In the genomic region with DNA sequence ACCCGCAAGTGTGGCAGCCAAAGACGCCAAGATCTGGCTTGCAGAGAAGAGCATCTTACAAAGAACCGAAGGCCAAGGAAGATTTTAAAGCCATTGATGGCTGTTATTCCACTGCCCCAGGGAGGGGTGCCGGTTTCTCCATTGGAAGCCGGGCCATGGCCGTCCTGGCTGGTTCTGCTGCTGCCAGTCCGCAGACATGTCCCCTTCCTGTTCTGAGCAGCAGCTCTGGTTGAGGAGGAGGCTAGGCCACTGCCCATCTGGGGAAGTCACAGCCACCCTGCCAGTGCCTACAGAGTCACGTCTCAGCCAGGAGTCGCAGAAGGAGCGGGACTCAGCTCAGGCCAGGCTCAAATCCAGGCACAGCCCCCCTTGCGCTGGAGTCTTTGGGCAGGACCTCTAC, we compare ENCODE assay signal across 2 cellular contexts.
A peak's percentile ranks its signal among the peaks of the same experiment; 100 is the strongest.
TF ChIP-seq lines count a peak whose summit lies in the region.

No MANE protein-coding gene starts in this region.

TF ChIP-seq in HCT116, 20 proteins besides CTCF, POLR2A, EP300 and RAD21:
- TF ChIP-seq SRF (IDR thresholded peaks at IDR 0.05; ENCODE audit: low read depth) (no peak), CEBPB (IDR thresholded peaks at IDR 0.05; ENCODE audit: low read depth) (no peak), TCF7L2 (IDR thresholded peaks at IDR 0.05; ENCODE audit: borderline replicate concordance, extremely low read depth, insufficient read depth, insufficient read length) (no peak), EGR1 (IDR thresholded peaks at IDR 0.05; ENCODE audit: low read depth) (no peak), CBX3 (IDR thresholded peaks at IDR 0.05; ENCODE audit: low read depth) (no peak), JUND (IDR thresholded peaks at IDR 0.05) (no peak), FOSL1 (IDR thresholded peaks at IDR 0.05; ENCODE audit: low read depth) (no peak), ELF1 (IDR thresholded peaks at IDR 0.05; ENCODE audit: borderline replicate concordance, low read depth) (no peak), ZNF274 (IDR thresholded peaks at IDR 0.05; ENCODE audit: low read depth, low read length) (no peak), YY1 (IDR thresholded peaks at IDR 0.05; ENCODE audit: extremely low read depth, insufficient replicate concordance, low read depth, low read length) (no peak), SP1 (IDR thresholded peaks at IDR 0.05; ENCODE audit: low read depth) (no peak), EZH2phosphoT487 (IDR thresholded peaks at IDR 0.05; ENCODE audit: borderline replicate concordance) (no peak), SIN3A (IDR thresholded peaks at IDR 0.05; ENCODE audit: low read depth) (no peak), ZFX (IDR thresholded peaks at IDR 0.05) (no peak), EZH2 (IDR thresholded peaks at IDR 0.05) (no peak), POLR2AphosphoS5 (IDR thresholded peaks at IDR 0.05; ENCODE audit: low read depth, low read length) (no peak; the same call in 1 of the 2 replicates)
- TF ChIP-seq, protein P1, sequence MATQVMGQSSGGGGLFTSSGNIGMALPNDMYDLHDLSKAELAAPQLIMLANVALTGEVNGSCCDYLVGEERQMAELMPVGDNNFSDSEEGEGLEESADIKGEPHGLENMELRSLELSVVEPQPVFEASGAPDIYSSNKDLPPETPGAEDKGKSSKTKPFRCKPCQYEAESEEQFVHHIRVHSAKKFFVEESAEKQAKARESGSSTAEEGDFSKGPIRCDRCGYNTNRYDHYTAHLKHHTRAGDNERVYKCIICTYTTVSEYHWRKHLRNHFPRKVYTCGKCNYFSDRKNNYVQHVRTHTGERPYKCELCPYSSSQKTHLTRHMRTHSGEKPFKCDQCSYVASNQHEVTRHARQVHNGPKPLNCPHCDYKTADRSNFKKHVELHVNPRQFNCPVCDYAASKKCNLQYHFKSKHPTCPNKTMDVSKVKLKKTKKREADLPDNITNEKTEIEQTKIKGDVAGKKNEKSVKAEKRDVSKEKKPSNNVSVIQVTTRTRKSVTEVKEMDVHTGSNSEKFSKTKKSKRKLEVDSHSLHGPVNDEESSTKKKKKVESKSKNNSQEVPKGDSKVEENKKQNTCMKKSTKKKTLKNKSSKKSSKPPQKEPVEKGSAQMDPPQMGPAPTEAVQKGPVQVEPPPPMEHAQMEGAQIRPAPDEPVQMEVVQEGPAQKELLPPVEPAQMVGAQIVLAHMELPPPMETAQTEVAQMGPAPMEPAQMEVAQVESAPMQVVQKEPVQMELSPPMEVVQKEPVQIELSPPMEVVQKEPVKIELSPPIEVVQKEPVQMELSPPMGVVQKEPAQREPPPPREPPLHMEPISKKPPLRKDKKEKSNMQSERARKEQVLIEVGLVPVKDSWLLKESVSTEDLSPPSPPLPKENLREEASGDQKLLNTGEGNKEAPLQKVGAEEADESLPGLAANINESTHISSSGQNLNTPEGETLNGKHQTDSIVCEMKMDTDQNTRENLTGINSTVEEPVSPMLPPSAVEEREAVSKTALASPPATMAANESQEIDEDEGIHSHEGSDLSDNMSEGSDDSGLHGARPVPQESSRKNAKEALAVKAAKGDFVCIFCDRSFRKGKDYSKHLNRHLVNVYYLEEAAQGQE (IDR thresholded peaks at IDR 0.05; ENCODE audit: low read depth): no peak
- TF ChIP-seq, protein P2, sequence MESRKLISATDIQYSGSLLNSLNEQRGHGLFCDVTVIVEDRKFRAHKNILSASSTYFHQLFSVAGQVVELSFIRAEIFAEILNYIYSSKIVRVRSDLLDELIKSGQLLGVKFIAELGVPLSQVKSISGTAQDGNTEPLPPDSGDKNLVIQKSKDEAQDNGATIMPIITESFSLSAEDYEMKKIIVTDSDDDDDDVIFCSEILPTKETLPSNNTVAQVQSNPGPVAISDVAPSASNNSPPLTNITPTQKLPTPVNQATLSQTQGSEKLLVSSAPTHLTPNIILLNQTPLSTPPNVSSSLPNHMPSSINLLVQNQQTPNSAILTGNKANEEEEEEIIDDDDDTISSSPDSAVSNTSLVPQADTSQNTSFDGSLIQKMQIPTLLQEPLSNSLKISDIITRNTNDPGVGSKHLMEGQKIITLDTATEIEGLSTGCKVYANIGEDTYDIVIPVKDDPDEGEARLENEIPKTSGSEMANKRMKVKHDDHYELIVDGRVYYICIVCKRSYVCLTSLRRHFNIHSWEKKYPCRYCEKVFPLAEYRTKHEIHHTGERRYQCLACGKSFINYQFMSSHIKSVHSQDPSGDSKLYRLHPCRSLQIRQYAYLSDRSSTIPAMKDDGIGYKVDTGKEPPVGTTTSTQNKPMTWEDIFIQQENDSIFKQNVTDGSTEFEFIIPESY (IDR thresholded peaks at IDR 0.05; ENCODE audit: extremely low read depth, insufficient replicate concordance, low read length): no peak
- TF ChIP-seq, protein P3, sequence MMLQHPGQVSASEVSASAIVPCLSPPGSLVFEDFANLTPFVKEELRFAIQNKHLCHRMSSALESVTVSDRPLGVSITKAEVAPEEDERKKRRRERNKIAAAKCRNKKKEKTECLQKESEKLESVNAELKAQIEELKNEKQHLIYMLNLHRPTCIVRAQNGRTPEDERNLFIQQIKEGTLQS (IDR thresholded peaks at IDR 0.05): no peak
TF ChIP-seq in HCT116: peak in this region for 0.

TF ChIP-seq in HepG2, 621 proteins besides CTCF, POLR2A, EP300 and RAD21:
- TF ChIP-seq FOXA3 (CRISPR knock-in tag; IDR thresholded peaks at IDR 0.05) (no peak), POLR2AphosphoS5 (IDR thresholded peaks at IDR 0.05; ENCODE audit: low read depth, low read length) (no peak), ZNF20 (CRISPR knock-in tag; IDR thresholded peaks at IDR 0.05) (no peak), ZNF629 (CRISPR knock-in tag; conservative IDR thresholded peaks at IDR 0.05) (no peak), ZNF724P (CRISPR knock-in tag; IDR thresholded peaks at IDR 0.05; ENCODE audit: borderline replicate concordance) (no peak), SP1 (IDR thresholded peaks at IDR 0.05) (no peak), SP1 (CRISPR knock-in tag; IDR thresholded peaks at IDR 0.05) (no peak), ZNF839 (CRISPR knock-in tag; IDR thresholded peaks at IDR 0.05; ENCODE audit: borderline replicate concordance) (no peak), ZNF777 (CRISPR knock-in tag; IDR thresholded peaks at IDR 0.05) (no peak), HNRNPK (IDR thresholded peaks at IDR 0.05; ENCODE audit: low read depth, low read length, poor library complexity, severe bottlenecking) (no peak), MAFK (conservative IDR thresholded peaks at IDR 0.05 in 1 of 2, IDR thresholded peaks at IDR 0.05 in 1 of 2; ENCODE audit: low read length in 2 of 2) (no peak), TCF7L2 (IDR thresholded peaks at IDR 0.05; ENCODE audit: low read depth, low read length) (no peak), NFKBIZ (CRISPR knock-in tag; IDR thresholded peaks at IDR 0.05) (no peak), RBAK (CRISPR knock-in tag; IDR thresholded peaks at IDR 0.05) (no peak), ZFY (CRISPR knock-in tag; IDR thresholded peaks at IDR 0.05) (no peak), ZNF501 (CRISPR knock-in tag; IDR thresholded peaks at IDR 0.05) (0 out of 2 replicates have a peak, but pooled peaks have one; percentile 21), ZNF333 (CRISPR knock-in tag; IDR thresholded peaks at IDR 0.05; ENCODE audit: borderline replicate concordance) (0 out of 2 replicates have a peak, but pooled peaks have one; percentile 6), SSRP1 (CRISPR knock-in tag; IDR thresholded peaks at IDR 0.05) (no peak), TARDBP (CRISPR knock-in tag; IDR thresholded peaks at IDR 0.05) (no peak)
- TF ChIP-seq, protein P4, sequence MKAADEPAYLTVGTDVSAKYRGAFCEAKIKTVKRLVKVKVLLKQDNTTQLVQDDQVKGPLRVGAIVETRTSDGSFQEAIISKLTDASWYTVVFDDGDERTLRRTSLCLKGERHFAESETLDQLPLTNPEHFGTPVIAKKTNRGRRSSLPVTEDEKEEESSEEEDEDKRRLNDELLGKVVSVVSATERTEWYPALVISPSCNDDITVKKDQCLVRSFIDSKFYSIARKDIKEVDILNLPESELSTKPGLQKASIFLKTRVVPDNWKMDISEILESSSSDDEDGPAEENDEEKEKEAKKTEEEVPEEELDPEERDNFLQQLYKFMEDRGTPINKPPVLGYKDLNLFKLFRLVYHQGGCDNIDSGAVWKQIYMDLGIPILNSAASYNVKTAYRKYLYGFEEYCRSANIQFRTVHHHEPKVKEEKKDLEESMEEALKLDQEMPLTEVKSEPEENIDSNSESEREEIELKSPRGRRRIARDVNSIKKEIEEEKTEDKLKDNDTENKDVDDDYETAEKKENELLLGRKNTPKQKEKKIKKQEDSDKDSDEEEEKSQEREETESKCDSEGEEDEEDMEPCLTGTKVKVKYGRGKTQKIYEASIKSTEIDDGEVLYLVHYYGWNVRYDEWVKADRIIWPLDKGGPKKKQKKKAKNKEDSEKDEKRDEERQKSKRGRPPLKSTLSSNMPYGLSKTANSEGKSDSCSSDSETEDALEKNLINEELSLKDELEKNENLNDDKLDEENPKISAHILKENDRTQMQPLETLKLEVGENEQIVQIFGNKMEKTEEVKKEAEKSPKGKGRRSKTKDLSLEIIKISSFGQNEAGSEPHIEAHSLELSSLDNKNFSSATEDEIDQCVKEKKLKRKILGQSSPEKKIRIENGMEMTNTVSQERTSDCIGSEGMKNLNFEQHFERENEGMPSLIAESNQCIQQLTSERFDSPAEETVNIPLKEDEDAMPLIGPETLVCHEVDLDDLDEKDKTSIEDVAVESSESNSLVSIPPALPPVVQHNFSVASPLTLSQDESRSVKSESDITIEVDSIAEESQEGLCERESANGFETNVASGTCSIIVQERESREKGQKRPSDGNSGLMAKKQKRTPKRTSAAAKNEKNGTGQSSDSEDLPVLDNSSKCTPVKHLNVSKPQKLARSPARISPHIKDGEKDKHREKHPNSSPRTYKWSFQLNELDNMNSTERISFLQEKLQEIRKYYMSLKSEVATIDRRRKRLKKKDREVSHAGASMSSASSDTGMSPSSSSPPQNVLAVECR (CRISPR knock-in tag; IDR thresholded peaks at IDR 0.05; ENCODE audit: borderline replicate concordance): 0 out of 2 replicates have a peak, but pooled peaks have one; percentile 9
- TF ChIP-seq, protein P5, sequence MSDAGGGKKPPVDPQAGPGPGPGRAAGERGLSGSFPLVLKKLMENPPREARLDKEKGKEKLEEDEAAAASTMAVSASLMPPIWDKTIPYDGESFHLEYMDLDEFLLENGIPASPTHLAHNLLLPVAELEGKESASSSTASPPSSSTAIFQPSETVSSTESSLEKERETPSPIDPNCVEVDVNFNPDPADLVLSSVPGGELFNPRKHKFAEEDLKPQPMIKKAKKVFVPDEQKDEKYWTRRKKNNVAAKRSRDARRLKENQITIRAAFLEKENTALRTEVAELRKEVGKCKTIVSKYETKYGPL (CRISPR knock-in tag; IDR thresholded peaks at IDR 0.05): no peak
